ENCODE assay signal across 35 cellular contexts in the genomic region with DNA sequence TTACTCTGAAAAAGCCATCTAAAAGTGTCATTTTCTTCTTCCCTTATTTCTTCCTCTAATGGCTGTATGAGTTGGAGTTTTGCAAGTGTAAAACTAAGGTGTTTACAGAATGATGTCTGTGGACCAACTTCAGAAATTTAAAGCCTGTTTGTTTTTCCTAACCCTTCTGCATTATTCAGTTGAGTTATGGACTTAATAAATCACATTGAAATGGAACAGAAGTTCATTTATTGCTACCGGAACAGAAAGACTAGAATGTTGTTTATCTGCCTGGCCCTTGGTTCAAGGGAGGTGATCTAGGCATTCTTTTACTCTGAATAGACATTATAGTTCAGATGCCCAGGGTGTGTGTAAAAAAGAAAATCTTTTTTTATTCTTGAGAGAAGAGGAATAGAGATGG. TPM values are rescaled to one million over a fixed set of nuclear protein-coding genes. Genes with fewer than 3 reads are reported as not detected.
"Had no signal": no experiment of that assay in that cellular context is flagged by ENCODE, and none has a peak within 500 bp of the region (broad histone marks: within the 10 kb centered on the region; RNA-seq: fewer than 3 reads in every experiment).

No MANE protein-coding gene starts in this region.

- H3K27ac ChIP-seq: adrenal gland, body of pancreas, brain microvascular endothelial cell, breast epithelium, VCaP had no signal

- H3K9me3 ChIP-seq: adrenal gland, body of pancreas, breast epithelium had no signal

- H3K4me1 ChIP-seq: adrenal gland, body of pancreas, breast epithelium had no signal

- H3K36me3 ChIP-seq: adrenal gland, brain microvascular endothelial cell, breast epithelium had no signal

- H3K4me3 ChIP-seq: adrenal gland, body of pancreas, breast epithelium had no signal

- FAIRE-seq: astrocyte, TTC549 had no signal

- H3K27me3 ChIP-seq: adrenal gland, brain microvascular endothelial cell, breast epithelium had no signal

- DNase-seq: activated B cell treated with CpG ODN at 0.5 μM for 24 hours; activated CD4-positive, alpha-beta memory T cell treated with anti-CD3 and anti-CD28 coated beads for 36 hours; activated CD4-positive, alpha-beta T cell treated with anti-CD3 and anti-CD28 coated beads for 4 hours; activated CD4-positive, alpha-beta T cell treated with anti-CD3 and anti-CD28 coated beads, Interleukin-2, amount 10 ng/mL, durations not matched to agents 24 days and 14 days; activated CD4-positive, alpha-beta T cell treated with anti-CD3 and anti-CD28 coated beads, Interleukin-2, amount 50 U/mL, for 1 hour; activated CD4-positive, alpha-beta T cell treated with anti-CD3 and anti-CD28 coated beads, Interleukin-2, amount 50 U/mL, for 4 hours; activated CD4-positive, CD25-positive, alpha-beta regulatory T cell treated with anti-CD3 and anti-CD28 coated beads, Interleukin-2, amount 50 U/mL, for 72 hours; activated CD8-positive, alpha-beta memory T cell treated with anti-CD3 and anti-CD28 coated beads, Interleukin-2, amount 50 U/mL, for 4 hours; activated CD8-positive, alpha-beta T cell treated with anti-CD3 and anti-CD28 coated beads for 36 hours; activated effector memory CD4-positive, alpha-beta T cell treated with anti-CD3 and anti-CD28 coated beads, Interleukin-2, amount 50 U/mL, for 16 hours; activated gamma-delta T cell treated with Interleukin-2 at 50 U/mL for 16 hours; activated naive CD4-positive, alpha-beta T cell; activated naive CD4-positive, alpha-beta T cell treated with anti-CD3 and anti-CD28 coated beads for 36 hours; activated naive CD4-positive, alpha-beta T cell treated with anti-CD3 and anti-CD28 coated beads, Interleukin-2, amount 50 U/mL, for 16 hours; activated naive CD8-positive, alpha-beta T cell treated with anti-CD3 and anti-CD28 coated beads for 36 hours; activated T-cell treated with anti-CD3 and anti-CD28 coated beads for 4 hours; activated T-cell treated with anti-CD3 and anti-CD28 coated beads, Interleukin-2, amount 50 U/mL, for 1 hour; activated T-cell treated with anti-CD3 and anti-CD28 coated beads, Interleukin-2, amount 50 U/mL, for 4 hours; activated T-cell treated with anti-CD3 and anti-CD28 coated beads, Interleukin-2, amount 50 U/mL, for 72 hours; adrenal gland; amniotic stem cell; aorta; body of pancreas; brain microvascular endothelial cell; central memory CD4-positive, alpha-beta T cell; T-helper 2 cell; T-helper 9 cell had no signal

- ATAC-seq: activated CD8-positive, alpha-beta T cell treated with anti-CD3 and anti-CD28 coated beads for 36 hours; activated naive CD4-positive, alpha-beta T cell treated with anti-CD3 and anti-CD28 coated beads, Interleukin-2, amount 50 U/mL, for 72 hours; activated T-cell treated with anti-CD3 and anti-CD28 coated beads, Interleukin-2, amount 50 U/mL, for 4 hours; activated T-cell treated with anti-CD3 and anti-CD28 coated beads, Interleukin-2, amount 50 U/mL, for 72 hours; activated T-helper 17 cell treated with anti-CD3 and anti-CD28 coated beads, Interleukin-2, amount 50 U/mL, for 72 hours; body of pancreas had no signal

RNA-seq across cellular contexts. Expression of gene SYT14, which starts 24.8 kb away (rescaled TPM):
- total RNA-seq: activated B cell treated with CpG ODN at 0.5 μM for 24 hours; activated CD4-positive, alpha-beta memory T cell treated with anti-CD3 and anti-CD28 coated beads for 36 hours; activated CD4-positive, alpha-beta T cell treated with anti-CD3 and anti-CD28 coated beads, Interleukin-2, amount 10 ng/mL, durations not matched to agents 24 days and 14 days; activated CD8-positive, alpha-beta memory T cell treated with anti-CD3 and anti-CD28 coated beads for 36 hours; activated CD8-positive, alpha-beta T cell treated with anti-CD3 and anti-CD28 coated beads for 36 hours; activated naive CD4-positive, alpha-beta T cell treated with anti-CD3 and anti-CD28 coated beads for 36 hours; activated naive CD4-positive, alpha-beta T cell treated with anti-CD3 and anti-CD28 coated beads, Interleukin-2, amount 50 U/mL, for 72 hours; activated naive CD8-positive, alpha-beta T cell treated with anti-CD3 and anti-CD28 coated beads for 36 hours; activated T-cell treated with anti-CD3 and anti-CD28 coated beads, Interleukin-2, amount 50 U/mL, for 4 hours; activated T-cell treated with anti-CD3 and anti-CD28 coated beads, Interleukin-2, amount 50 U/mL, for 72 hours; activated T-helper 1 cell treated with anti-CD3 and anti-CD28 coated beads, Interleukin-12 subunit alpha, Interleukin-12 subunit beta, Interleukin-2, Interleukin-4 antibody, amounts not matched to agents 30 ng/mL and 10 ng/mL and 1 ng/mL, durations not matched to agents 14 hours and 24 hours and 36 hours; activated T-helper 17 cell treated with anti-CD3 and anti-CD28 coated beads, Interleukin-2, amount 50 U/mL, for 72 hours; aorta had no signal
